17 cellular contexts compared by ENCODE assay signal in genomic region chr13:78909276-78909675, GRCh38.
DNase-seq lines count a peak whose midpoint lies in the region; ATAC-seq lines count a peak whose summit lies in the region.
"Had no signal": no experiment of that assay in that cellular context is flagged by ENCODE, and none has a peak within 500 bp of the region (broad histone marks: within the 10 kb centered on the region; RNA-seq: fewer than 3 reads in every experiment).

No MANE protein-coding gene starts in this region.

- no peak for ATAC-seq in HG02870 (IDR thresholded peaks at IDR 0.05; ENCODE audit: unreplicated experiment)
- ATAC-seq in HG03159 (IDR thresholded peaks at IDR 0.05; ENCODE audit: unreplicated experiment), result no peak
- ATAC-seq: GM12878, K562 had no signal

- DNase-seq in NCI-H146 (lab: John Stamatoyannopoulos, UW), result peak; percentile 92
- DNase-seq in NCI-H345 (lab: John Stamatoyannopoulos, UW), result peak; percentile 55
- DNase-seq in SK-N-DZ (ENCODE audit: low spot score), result peak; percentile 21
- no peak for DNase-seq in activated T-cell treated with anti-CD3 and anti-CD28 coated beads for 4 hours
- DNase-seq in NCI-H187 (lab: John Stamatoyannopoulos, UW), result no peak
- DNase-seq: ACHN; AML-193; CD4-positive, alpha-beta memory T cell; DMS 273 treated with DMSO at 0.1 percent for 48 hours; DMS53; DND-41; EL; IMR-90 had no signal

Comparison
In these comparisons a context has a peak if more than half of its experiments do, and no peak if none do; other contexts are left out.
1. DNase-seq: peak in NCI-H146 (single experiment), NCI-H345 (single experiment) and SK-N-DZ (single experiment); none in activated T-cell treated with anti-CD3 and anti-CD28 coated beads for 4 hours (single experiment) and NCI-H187 (0 of 2).